8 cellular contexts compared by ENCODE assay signal in the genomic region with DNA sequence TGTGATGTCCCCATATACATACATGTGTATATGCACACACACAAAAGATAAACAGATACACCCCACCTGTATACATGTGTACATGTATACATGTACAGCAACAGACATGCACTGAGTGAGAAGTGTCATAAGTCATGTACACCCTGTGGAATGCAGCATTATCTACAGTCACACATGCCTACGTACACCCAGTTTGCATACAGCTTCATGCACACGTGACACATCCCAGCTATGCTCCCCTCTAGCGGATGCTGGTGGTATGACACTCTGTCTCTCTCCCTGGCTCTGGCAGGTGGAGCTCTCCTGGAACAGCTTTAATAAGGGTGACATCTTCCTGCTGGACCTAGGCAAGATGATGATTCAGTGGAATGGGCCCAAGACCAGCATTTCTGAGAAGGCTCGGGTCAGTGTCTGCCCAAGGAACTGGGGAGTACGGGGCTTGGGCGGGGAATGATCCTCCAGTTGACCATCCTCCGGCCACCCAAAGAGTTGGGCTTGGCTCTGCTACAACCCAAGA. TPM values are rescaled to one million over a fixed set of nuclear protein-coding genes. Genes with fewer than 3 reads are reported as not detected.
DNase-seq lines count a peak whose midpoint lies in the region; ATAC-seq, FAIRE-seq and TF ChIP-seq lines count a peak whose summit lies in the region.

No MANE protein-coding gene starts in this region.

- H3K27ac Mint-ChIP-seq in activated T-cell treated with anti-CD3 and anti-CD28 coated beads, Interleukin-2, amount 50 U/mL, for 24 hours: peak overlapping the region; percentile 53

- H3K4me1 ChIP-seq in thoracic aorta (ENCODE audit: control insufficient read depth in 1 of 2, low read depth in 2 of 2): peaks cover 11 to 25% of the 10 kb centered on the region in 2 donors

- no peaks in the 10 kb centered on the region for H3K27me3 Mint-ChIP-seq in activated T-cell treated with anti-CD3 and anti-CD28 coated beads, Interleukin-2, amount 50 U/mL, for 24 hours

- no peaks in the 10 kb centered on the region for H3K9me3 ChIP-seq in thoracic aorta

- H3K27ac ChIP-seq in thoracic aorta: no peak overlapping the region

- DNase-seq in DMS153 (lab: John Stamatoyannopoulos, UW): peak; percentile 32
- DNase-seq in HS-5 (ENCODE audit: low read depth): peak; percentile 60
- DNase-seq in RCC 7860 (ENCODE audit: low spot score): peak; percentile 63
- peak; percentile 86 for DNase-seq in activated T-cell treated with anti-CD3 and anti-CD28 coated beads, Interleukin-2, amount 50 U/mL, for 24 hours
- peak; percentile 74 for DNase-seq in fibroblast of peridontal ligament (ENCODE audit: extremely low read depth)
- DNase-seq in occipital lobe (lab: John Stamatoyannopoulos, UW): peak; percentile 37
- DNase-seq in thoracic aorta (ENCODE audit: low spot score): no peak

- no peaks in the 10 kb centered on the region for H3K27me3 ChIP-seq in thoracic aorta (replicated peaks; ENCODE audit: insufficient read depth)

- ATAC-seq in GM21390 (IDR thresholded peaks at IDR 0.05; ENCODE audit: unreplicated experiment) (peak; percentile 46), thoracic aorta (ENCODE audit: insufficient number of reproducible peaks, low FRiP score, low read depth) (no peak)

- H3K4me1 Mint-ChIP-seq in activated T-cell treated with anti-CD3 and anti-CD28 coated beads, Interleukin-2, amount 50 U/mL, for 24 hours (ENCODE audit: low read depth): peaks cover 61% of the 10 kb centered on the region

- peak; percentile 95 for TF ChIP-seq CTCF in thoracic aorta (IDR thresholded peaks at IDR 0.05)

- peaks cover 65% of the 10 kb centered on the region for H3K36me3 Mint-ChIP-seq in activated T-cell treated with anti-CD3 and anti-CD28 coated beads, Interleukin-2, amount 50 U/mL, for 24 hours (ENCODE audit: low read depth)

- no peak overlapping the region for H3K4me3 Mint-ChIP-seq in activated T-cell treated with anti-CD3 and anti-CD28 coated beads, Interleukin-2, amount 50 U/mL, for 24 hours

- no peaks in the 10 kb centered on the region for H3K9me3 Mint-ChIP-seq in activated T-cell treated with anti-CD3 and anti-CD28 coated beads, Interleukin-2, amount 50 U/mL, for 24 hours

- no peaks in the 10 kb centered on the region for H3K36me3 ChIP-seq in thoracic aorta

- H3K4me3 ChIP-seq in thoracic aorta: no peak overlapping the region

- FAIRE-seq in RCC 7860 (lab: Jason Lieb, UNC): no peak

RNA-seq across cellular contexts. Expression of a gene that starts 6.3 kb away (rescaled TPM):
- total RNA-seq in occipital lobe: 13.6 TPM
- 10 to 100 TPM; 11.5 to 13.7 TPM for total RNA-seq in thoracic aorta

RNA-seq across cellular contexts. Expression of a gene that starts 32.6 kb away (rescaled TPM):
- total RNA-seq in occipital lobe (4.4 TPM), thoracic aorta (10 to 100 TPM; 34.8 to 93.3 TPM)

RNA-seq across cellular contexts. Expression of a gene that starts 42.2 kb away (rescaled TPM):
- total RNA-seq in occipital lobe (0.78 TPM), thoracic aorta (under 1 TPM; 0.14 to 0.35 TPM)
